Comparison of ENCODE assay signal across 8 cellular contexts in the genomic region with DNA sequence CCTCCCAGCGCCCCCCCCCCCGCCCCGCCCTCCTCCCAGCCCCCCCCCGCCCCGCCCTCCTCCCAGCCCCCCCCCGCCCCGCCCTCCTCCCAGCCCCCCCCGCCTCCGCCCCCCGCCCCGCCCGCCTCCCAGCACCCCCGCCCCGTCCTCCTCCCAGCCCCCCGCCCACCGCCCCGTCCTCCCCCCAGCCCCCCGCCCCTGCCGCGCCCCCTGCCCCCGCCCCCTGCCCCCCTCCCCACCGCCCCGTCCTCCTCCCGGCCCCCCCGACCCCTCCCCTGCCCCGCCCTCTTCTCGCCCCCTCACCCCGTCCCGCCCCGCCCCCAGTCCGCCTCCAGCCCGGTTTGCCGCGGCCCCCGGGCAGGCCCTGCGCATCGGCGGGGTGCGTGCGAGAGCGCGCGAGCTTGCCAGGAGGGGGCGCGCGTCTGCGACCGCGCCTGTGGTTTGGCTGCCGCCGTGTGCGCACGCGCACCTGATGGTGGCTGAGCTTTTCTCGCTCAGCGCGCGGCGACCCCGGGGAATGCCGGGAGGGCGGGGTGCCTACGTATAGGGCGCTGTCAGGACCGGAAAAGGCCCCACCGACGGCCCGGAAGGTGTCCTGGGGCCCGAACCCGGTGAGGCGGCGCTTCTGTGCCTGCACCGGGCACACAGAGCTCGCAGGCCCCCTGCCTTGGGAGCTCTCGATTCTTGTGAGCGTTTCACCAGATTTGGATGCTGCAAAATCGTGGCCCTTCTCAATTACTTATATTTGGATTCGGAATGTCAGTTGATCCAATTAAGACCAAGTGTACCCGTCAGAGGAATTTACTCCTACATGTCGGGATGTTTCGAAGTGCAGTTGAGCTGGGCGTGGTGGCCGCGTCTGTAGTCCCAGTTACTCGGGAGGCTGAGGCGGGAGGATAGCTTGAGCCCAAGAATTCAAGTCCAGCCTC. TPM values are rescaled to one million over a fixed set of nuclear protein-coding genes. Genes with fewer than 3 reads are reported as not detected.
A peak's percentile ranks its signal among the peaks of the same experiment; 100 is the strongest.
DNase-seq lines count a peak whose midpoint lies in the region; ATAC-seq, FAIRE-seq and TF ChIP-seq lines count a peak whose summit lies in the region.

No MANE protein-coding gene starts in this region.

- no peaks in the 10 kb centered on the region for H3K27me3 ChIP-seq in bronchial epithelial cell (ENCODE audit: control insufficient read depth, insufficient read depth, low read length)

- H3K36me3 ChIP-seq in bronchial epithelial cell (ENCODE audit: control insufficient read depth, insufficient read depth, low read length), result peaks cover 5% of the 10 kb centered on the region

- peak; percentile 29 for TF ChIP-seq CTCF in AG10803 (conservative IDR thresholded peaks at IDR 0.05; ENCODE audit: low read length)
- TF ChIP-seq CTCF in WI38 (IDR thresholded peaks at IDR 0.05; ENCODE audit: low read depth, low read length), result no peak
- peak; percentile 82 for TF ChIP-seq CTCF in bronchial epithelial cell (IDR thresholded peaks at IDR 0.05; ENCODE audit: insufficient read depth, low read length, severe bottlenecking)

- no peak for FAIRE-seq in bronchial epithelial cell (lab: Jason Lieb, UNC)

- H3K4me3 ChIP-seq in AG10803 (ENCODE audit: low read length) (peak overlapping the region; percentile 63), WI38 (ENCODE audit: low read depth, low read length) (peak overlapping the region; percentile 61), bronchial epithelial cell (ENCODE audit: low read depth, low read length) (peak overlapping the region; percentile 34)

- ATAC-seq in GM19023 (IDR thresholded peaks at IDR 0.05; ENCODE audit: unreplicated experiment), result peak; percentile 80
- ATAC-seq in HG03175 (IDR thresholded peaks at IDR 0.05; ENCODE audit: unreplicated experiment), result peak; percentile 81

- peak; percentile 92 for DNase-seq in AG10803 (ENCODE audit: low read depth)
- peak; percentile 94 for DNase-seq in NCI-H2227 (lab: John Stamatoyannopoulos, UW; ENCODE audit: unreplicated experiment)
- DNase-seq in bronchial epithelial cell (ENCODE audit: low read depth), result peak; percentile 85
- peak; percentile 93 for DNase-seq in inferior parietal cortex (ENCODE audit: extremely low spot score)
- peak; percentile 86 for DNase-seq in smooth muscle cell of the brain vasculature (ENCODE audit: low read depth, low spot score)

RNA-seq across cellular contexts. Expression of a gene that starts 0.5 kb away (rescaled TPM):
- 35.1 and 53.7 TPM in 2 replicates for total RNA-seq in bronchial epithelial cell

RNA-seq across cellular contexts. Expression of a gene that starts 36.1 kb away (rescaled TPM):
- 419 and 486 TPM in 2 replicates for total RNA-seq in bronchial epithelial cell

RNA-seq across cellular contexts. Expression of a gene that starts 44.2 kb away (rescaled TPM):
- 10.6 and 11.8 TPM in 2 replicates for total RNA-seq in bronchial epithelial cell

Comparison
In these comparisons a context has a peak if more than half of its experiments do, and no peak if none do; other contexts are left out.
1. Peak in every context shown above with its lines: DNase-seq, ATAC-seq and H3K4me3 ChIP-seq.